1 cellular context compared by ENCODE assay signal in the genomic region with DNA sequence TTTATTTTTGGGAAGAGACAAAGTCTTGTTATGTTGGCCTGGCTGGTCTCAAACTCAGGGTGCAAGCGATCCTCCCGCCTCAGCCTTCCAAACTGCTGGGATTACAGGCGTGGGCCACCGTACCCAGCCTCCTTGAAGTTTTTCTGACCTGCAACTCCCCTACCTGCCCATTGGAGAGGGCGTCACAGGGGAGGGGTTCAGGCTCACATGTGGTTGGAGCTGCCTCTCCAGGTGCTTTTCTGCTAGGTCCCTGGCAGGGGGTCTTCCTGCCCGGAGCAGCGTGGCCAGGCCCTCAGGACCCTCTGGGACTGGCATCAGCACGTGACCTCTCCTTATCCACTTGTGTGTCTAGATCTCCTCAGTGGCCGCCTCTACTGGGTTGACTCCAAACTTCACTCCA.
TF ChIP-seq lines count a peak whose summit lies in the region.

No MANE protein-coding gene starts in this region.

TF ChIP-seq in WTC11, 78 proteins besides CTCF, POLR2A, EP300 and RAD21:
- TF ChIP-seq CBFB (CRISPR knock-in tag; IDR thresholded peaks at IDR 0.05; ENCODE audit: low read depth) (no peak), TEAD4 (CRISPR knock-in tag; IDR thresholded peaks at IDR 0.05) (no peak), OVOL2 (CRISPR knock-in tag; IDR thresholded peaks at IDR 0.05; ENCODE audit: borderline replicate concordance) (no peak), ZNF416 (CRISPR knock-in tag; IDR thresholded peaks at IDR 0.05) (no peak), EMX1 (CRISPR knock-in tag; IDR thresholded peaks at IDR 0.05) (no peak), TCF7 (CRISPR knock-in tag; IDR thresholded peaks at IDR 0.05; ENCODE audit: low read depth) (no peak), ZNF263 (CRISPR knock-in tag; IDR thresholded peaks at IDR 0.05; ENCODE audit: low read depth) (no peak)
- TF ChIP-seq, protein P1, sequence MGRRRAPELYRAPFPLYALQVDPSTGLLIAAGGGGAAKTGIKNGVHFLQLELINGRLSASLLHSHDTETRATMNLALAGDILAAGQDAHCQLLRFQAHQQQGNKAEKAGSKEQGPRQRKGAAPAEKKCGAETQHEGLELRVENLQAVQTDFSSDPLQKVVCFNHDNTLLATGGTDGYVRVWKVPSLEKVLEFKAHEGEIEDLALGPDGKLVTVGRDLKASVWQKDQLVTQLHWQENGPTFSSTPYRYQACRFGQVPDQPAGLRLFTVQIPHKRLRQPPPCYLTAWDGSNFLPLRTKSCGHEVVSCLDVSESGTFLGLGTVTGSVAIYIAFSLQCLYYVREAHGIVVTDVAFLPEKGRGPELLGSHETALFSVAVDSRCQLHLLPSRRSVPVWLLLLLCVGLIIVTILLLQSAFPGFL (CRISPR knock-in tag; IDR thresholded peaks at IDR 0.05; ENCODE audit: borderline replicate concordance): no peak
- TF ChIP-seq, protein P2, sequence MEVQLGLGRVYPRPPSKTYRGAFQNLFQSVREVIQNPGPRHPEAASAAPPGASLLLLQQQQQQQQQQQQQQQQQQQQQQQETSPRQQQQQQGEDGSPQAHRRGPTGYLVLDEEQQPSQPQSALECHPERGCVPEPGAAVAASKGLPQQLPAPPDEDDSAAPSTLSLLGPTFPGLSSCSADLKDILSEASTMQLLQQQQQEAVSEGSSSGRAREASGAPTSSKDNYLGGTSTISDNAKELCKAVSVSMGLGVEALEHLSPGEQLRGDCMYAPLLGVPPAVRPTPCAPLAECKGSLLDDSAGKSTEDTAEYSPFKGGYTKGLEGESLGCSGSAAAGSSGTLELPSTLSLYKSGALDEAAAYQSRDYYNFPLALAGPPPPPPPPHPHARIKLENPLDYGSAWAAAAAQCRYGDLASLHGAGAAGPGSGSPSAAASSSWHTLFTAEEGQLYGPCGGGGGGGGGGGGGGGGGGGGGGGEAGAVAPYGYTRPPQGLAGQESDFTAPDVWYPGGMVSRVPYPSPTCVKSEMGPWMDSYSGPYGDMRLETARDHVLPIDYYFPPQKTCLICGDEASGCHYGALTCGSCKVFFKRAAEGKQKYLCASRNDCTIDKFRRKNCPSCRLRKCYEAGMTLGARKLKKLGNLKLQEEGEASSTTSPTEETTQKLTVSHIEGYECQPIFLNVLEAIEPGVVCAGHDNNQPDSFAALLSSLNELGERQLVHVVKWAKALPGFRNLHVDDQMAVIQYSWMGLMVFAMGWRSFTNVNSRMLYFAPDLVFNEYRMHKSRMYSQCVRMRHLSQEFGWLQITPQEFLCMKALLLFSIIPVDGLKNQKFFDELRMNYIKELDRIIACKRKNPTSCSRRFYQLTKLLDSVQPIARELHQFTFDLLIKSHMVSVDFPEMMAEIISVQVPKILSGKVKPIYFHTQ (CRISPR knock-in tag; IDR thresholded peaks at IDR 0.05): no peak
- TF ChIP-seq, protein P3, sequence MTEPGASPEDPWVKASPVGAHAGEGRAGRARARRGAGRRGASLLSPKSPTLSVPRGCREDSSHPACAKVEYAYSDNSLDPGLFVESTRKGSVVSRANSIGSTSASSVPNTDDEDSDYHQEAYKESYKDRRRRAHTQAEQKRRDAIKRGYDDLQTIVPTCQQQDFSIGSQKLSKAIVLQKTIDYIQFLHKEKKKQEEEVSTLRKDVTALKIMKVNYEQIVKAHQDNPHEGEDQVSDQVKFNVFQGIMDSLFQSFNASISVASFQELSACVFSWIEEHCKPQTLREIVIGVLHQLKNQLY (CRISPR knock-in tag; IDR thresholded peaks at IDR 0.05): no peak
- TF ChIP-seq, protein P4, sequence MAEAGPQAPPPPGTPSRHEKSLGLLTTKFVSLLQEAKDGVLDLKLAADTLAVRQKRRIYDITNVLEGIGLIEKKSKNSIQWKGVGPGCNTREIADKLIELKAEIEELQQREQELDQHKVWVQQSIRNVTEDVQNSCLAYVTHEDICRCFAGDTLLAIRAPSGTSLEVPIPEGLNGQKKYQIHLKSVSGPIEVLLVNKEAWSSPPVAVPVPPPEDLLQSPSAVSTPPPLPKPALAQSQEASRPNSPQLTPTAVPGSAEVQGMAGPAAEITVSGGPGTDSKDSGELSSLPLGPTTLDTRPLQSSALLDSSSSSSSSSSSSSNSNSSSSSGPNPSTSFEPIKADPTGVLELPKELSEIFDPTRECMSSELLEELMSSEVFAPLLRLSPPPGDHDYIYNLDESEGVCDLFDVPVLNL (CRISPR knock-in tag; IDR thresholded peaks at IDR 0.05; ENCODE audit: borderline replicate concordance, low read depth): no peak
- TF ChIP-seq, protein P5, sequence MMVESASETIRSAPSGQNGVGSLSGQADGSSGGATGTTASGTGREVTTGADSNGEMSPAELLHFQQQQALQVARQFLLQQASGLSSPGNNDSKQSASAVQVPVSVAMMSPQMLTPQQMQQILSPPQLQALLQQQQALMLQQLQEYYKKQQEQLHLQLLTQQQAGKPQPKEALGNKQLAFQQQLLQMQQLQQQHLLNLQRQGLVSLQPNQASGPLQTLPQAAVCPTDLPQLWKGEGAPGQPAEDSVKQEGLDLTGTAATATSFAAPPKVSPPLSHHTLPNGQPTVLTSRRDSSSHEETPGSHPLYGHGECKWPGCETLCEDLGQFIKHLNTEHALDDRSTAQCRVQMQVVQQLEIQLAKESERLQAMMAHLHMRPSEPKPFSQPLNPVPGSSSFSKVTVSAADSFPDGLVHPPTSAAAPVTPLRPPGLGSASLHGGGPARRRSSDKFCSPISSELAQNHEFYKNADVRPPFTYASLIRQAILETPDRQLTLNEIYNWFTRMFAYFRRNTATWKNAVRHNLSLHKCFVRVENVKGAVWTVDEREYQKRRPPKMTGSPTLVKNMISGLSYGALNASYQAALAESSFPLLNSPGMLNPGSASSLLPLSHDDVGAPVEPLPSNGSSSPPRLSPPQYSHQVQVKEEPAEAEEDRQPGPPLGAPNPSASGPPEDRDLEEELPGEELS (CRISPR knock-in tag; IDR thresholded peaks at IDR 0.05): no peak
